12 cellular contexts compared by ENCODE assay signal in the genomic region with DNA sequence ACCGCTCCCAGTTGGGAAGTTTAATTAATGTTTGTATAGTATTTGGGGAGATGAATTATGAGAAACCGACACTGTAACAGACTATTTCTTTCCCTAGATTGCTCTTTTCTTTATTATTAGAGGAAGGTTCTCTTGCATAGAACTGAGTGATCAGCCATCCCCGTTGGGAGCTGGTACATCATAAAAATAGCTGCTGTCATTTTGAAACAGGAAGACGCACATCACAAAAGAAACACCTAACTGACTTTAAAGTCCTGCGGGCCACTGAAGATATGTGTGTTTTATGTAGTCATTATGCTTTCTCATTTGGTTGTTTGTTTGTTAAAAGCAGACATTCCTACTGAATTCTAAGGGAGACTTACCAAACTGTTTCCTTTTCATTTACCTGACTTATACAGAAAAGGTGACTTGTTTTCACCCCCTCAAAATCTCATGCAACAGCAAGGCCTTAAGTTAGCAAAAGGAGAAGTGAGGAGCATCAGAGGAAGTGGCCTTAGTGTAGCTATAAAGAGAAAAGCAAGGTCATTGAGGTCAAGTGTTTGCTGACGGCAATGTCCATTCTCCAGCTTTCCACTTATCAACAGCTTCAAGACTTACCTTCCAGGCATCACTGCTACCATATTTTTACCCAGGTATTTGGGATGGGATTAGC.
DNase-seq lines count a peak whose midpoint lies in the region; ATAC-seq and TF ChIP-seq lines count a peak whose summit lies in the region.
"Had no signal": no experiment of that assay in that cellular context is flagged by ENCODE, and none has a peak within 500 bp of the region (broad histone marks: within the 10 kb centered on the region; RNA-seq: fewer than 3 reads in every experiment).

No MANE protein-coding gene starts in this region.

- no peaks in the 10 kb centered on the region for H3K9me3 ChIP-seq in esophagus muscularis mucosa

- no peak for TF ChIP-seq CTCF in esophagus muscularis mucosa (IDR thresholded peaks at IDR 0.05)

- H3K27ac ChIP-seq in esophagus muscularis mucosa (replicated peaks in 1 of 4) = no peak overlapping the region
- H3K27ac ChIP-seq: RWPE1 had no signal

- no peak overlapping the region for H3K4me3 ChIP-seq in esophagus muscularis mucosa

- peak; percentile 26 for DNase-seq in esophagus muscularis mucosa (ENCODE audit: extremely low spot score)
- DNase-seq in NCI-H1930 (lab: John Stamatoyannopoulos, UW) = no peak
- no peak for DNase-seq in activated effector memory CD4-positive, alpha-beta T cell treated with anti-CD3 and anti-CD28 coated beads, Interleukin-2, amount 50 U/mL, for 16 hours
- no peak for DNase-seq in stimulated activated CD8-positive, alpha-beta memory T cell treated with anti-CD3 and anti-CD28 coated beads, Interleukin-4, amount 100 ng/mL, for 48 hours
- no peak for DNase-seq in ecto neural progenitor cell (ENCODE audit: low spot score)
- DNase-seq: activated CD4-positive, alpha-beta T cell treated with anti-CD3 and anti-CD28 coated beads, Interleukin-2, amount 50 U/mL, for 1 hour; DMS 273 treated with DMSO at 0.1 percent for 48 hours; NCI-H1436 treated with DMSO at 0.1 percent for 48 hours had no signal

- peaks cover 0 to 21% (median 9%) of the 10 kb centered on the region in 4 donors for H3K4me1 ChIP-seq in esophagus muscularis mucosa

- no peak for TF ChIP-seq POLR2A in esophagus muscularis mucosa (IDR thresholded peaks at IDR 0.05; ENCODE audit: low read depth)

- H3K36me3 ChIP-seq in esophagus muscularis mucosa = no peaks in the 10 kb centered on the region

- 83% methylated on average over 6 of the region's 6 CpGs for WGBS in esophagus muscularis mucosa

- ATAC-seq in GM18907 (IDR thresholded peaks at IDR 0.05; ENCODE audit: unreplicated experiment) (peak; percentile 95), HG02571 (IDR thresholded peaks at IDR 0.05; ENCODE audit: unreplicated experiment) (peak; percentile 93), HG03432 (IDR thresholded peaks at IDR 0.05; ENCODE audit: unreplicated experiment) (peak; percentile 94)

- H3K27me3 ChIP-seq in esophagus muscularis mucosa = no peaks in the 10 kb centered on the region

- intact Hi-C loops in esophagus muscularis mucosa (cut with DNase I) = no loop called here

- no peak for TF ChIP-seq EP300 in esophagus muscularis mucosa (IDR thresholded peaks at IDR 0.05)
